In genomic region chr4:146098978-146099377, GRCh38 we compare ENCODE assay signal across 16 cellular contexts.
DNase-seq lines count a peak whose midpoint lies in the region; ATAC-seq and TF ChIP-seq lines count a peak whose summit lies in the region.
"Had no signal": no experiment of that assay in that cellular context is flagged by ENCODE, and none has a peak within 500 bp of the region (broad histone marks: within the 10 kb centered on the region; RNA-seq: fewer than 3 reads in every experiment).

No MANE protein-coding gene starts in this region.

- no peak overlapping the region for H3K4me3 Mint-ChIP-seq in osteocyte (ENCODE audit: unreplicated experiment)
- no peak overlapping the region for H3K4me3 Mint-ChIP-seq in activated naive CD8-positive, alpha-beta T cell treated with anti-CD3 and anti-CD28 coated beads, Interleukin-2, amount 50 U/mL, for 24 hours
- H3K4me3 Mint-ChIP-seq: nephron had no signal

- DNase-seq in osteocyte (ENCODE audit: extremely low spot score, unreplicated experiment), result no peak
- no peak for DNase-seq in NCI-H82 (lab: John Stamatoyannopoulos, UW)
- no peak for DNase-seq in RKO (ENCODE audit: low spot score)
- DNase-seq in activated naive CD8-positive, alpha-beta T cell treated with anti-CD3 and anti-CD28 coated beads, Interleukin-2, amount 50 U/mL, for 24 hours, result no peak
- no peak for DNase-seq in SIG-M5 treated with dmso at 0.1 percent for 504 hours (lab: John Stamatoyannopoulos, UW; ENCODE audit: unreplicated experiment)
- DNase-seq: Caco-2, cortex of kidney, kidney glomerular epithelial cell, NCI-H2081, PC-3, spleen, T1000 had no signal

- H3K36me3 Mint-ChIP-seq in osteocyte (ENCODE audit: unreplicated experiment), result no peaks in the 10 kb centered on the region
- no peaks in the 10 kb centered on the region for H3K36me3 Mint-ChIP-seq in activated naive CD8-positive, alpha-beta T cell treated with anti-CD3 and anti-CD28 coated beads, Interleukin-2, amount 50 U/mL, for 24 hours (ENCODE audit: low read depth)

- peak overlapping the region; percentile 19 for H3K27ac Mint-ChIP-seq in osteocyte (ENCODE audit: unreplicated experiment)
- H3K27ac Mint-ChIP-seq in activated naive CD8-positive, alpha-beta T cell treated with anti-CD3 and anti-CD28 coated beads, Interleukin-2, amount 50 U/mL, for 24 hours, result no peak overlapping the region
- H3K27ac Mint-ChIP-seq: nephron had no signal

- ATAC-seq in GM19023 (IDR thresholded peaks at IDR 0.05; ENCODE audit: unreplicated experiment) (peak; percentile 73), GM21619 (IDR thresholded peaks at IDR 0.05; ENCODE audit: unreplicated experiment) (peak; percentile 56), HG03135 (IDR thresholded peaks at IDR 0.05; ENCODE audit: unreplicated experiment) (peak; percentile 55)
- no peak for ATAC-seq in activated naive CD8-positive, alpha-beta T cell treated with anti-CD3 and anti-CD28 coated beads, Interleukin-2, amount 50 U/mL, for 24 hours
- ATAC-seq: PC-3 had no signal

- TF ChIP-seq CTCF in osteocyte (IDR thresholded peaks at IDR 0.05), result no peak

- peaks cover 17% of the 10 kb centered on the region for H3K4me1 Mint-ChIP-seq in osteocyte (ENCODE audit: unreplicated experiment)
- H3K4me1 Mint-ChIP-seq in activated naive CD8-positive, alpha-beta T cell treated with anti-CD3 and anti-CD28 coated beads, Interleukin-2, amount 50 U/mL, for 24 hours, result no peaks in the 10 kb centered on the region

- no peaks in the 10 kb centered on the region for H3K27me3 Mint-ChIP-seq in osteocyte (ENCODE audit: unreplicated experiment)
- H3K27me3 Mint-ChIP-seq in activated naive CD8-positive, alpha-beta T cell treated with anti-CD3 and anti-CD28 coated beads, Interleukin-2, amount 50 U/mL, for 24 hours, result peaks cover 5% of the 10 kb centered on the region

- peaks cover 4% of the 10 kb centered on the region for H3K9me3 Mint-ChIP-seq in osteocyte (ENCODE audit: unreplicated experiment)
- no peaks in the 10 kb centered on the region for H3K9me3 Mint-ChIP-seq in activated naive CD8-positive, alpha-beta T cell treated with anti-CD3 and anti-CD28 coated beads, Interleukin-2, amount 50 U/mL, for 24 hours
- H3K9me3 Mint-ChIP-seq: nephron had no signal
